ENCODE assay signal across 28 cellular contexts in the genomic region with DNA sequence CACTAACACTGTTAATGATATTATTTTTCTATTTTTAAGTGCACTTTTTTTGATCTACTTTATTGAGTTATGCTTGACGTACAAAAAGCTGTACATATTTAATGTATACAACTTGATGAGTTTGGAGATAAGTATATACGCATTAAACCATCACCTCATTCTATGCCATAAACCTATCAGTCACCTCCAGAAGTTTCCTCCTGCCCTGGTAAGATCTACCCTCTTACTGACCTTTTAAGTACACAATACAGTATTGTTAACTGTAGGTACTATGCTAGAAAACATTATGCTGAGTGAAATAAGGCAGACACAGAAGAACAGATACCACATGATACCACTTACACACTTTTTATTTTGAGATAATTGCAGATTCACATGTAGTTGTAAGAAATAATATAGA.
"Had no signal": no experiment of that assay in that cellular context is flagged by ENCODE, and none has a peak within 500 bp of the region (broad histone marks: within the 10 kb centered on the region; RNA-seq: fewer than 3 reads in every experiment).

No MANE protein-coding gene starts in this region.

- H3K4me3 ChIP-seq: adrenal gland, breast epithelium had no signal

- H3K27me3 ChIP-seq: adrenal gland, breast epithelium had no signal

- H3K4me2 ChIP-seq: SK-N-SH had no signal

- H3K4me1 ChIP-seq: adrenal gland, breast epithelium had no signal

- H3K9me3 ChIP-seq: adrenal gland, breast epithelium, SK-N-SH had no signal

- H3K36me3 ChIP-seq: adrenal gland, breast epithelium had no signal

- ATAC-seq: Panc1, Right ventricle myocardium inferior had no signal

- DNase-seq: activated B cell treated with CpG ODN at 0.5 μM for 24 hours; activated CD4-positive, alpha-beta memory T cell treated with anti-CD3 and anti-CD28 coated beads, Interleukin-2, amount 10 ng/mL, durations not matched to agents 7 days and 5 days; activated CD4-positive, alpha-beta T cell treated with anti-CD3 and anti-CD28 coated beads for 1 hour; activated CD4-positive, alpha-beta T cell treated with anti-CD3 and anti-CD28 coated beads, Interleukin-2, amount 10 ng/mL, durations not matched to agents 24 days and 14 days; activated naive CD4-positive, alpha-beta T cell treated with anti-CD3 and anti-CD28 coated beads, Interleukin-2, amount 50 U/mL, for 16 hours; activated naive CD8-positive, alpha-beta T cell treated with anti-CD3 and anti-CD28 coated beads, Interleukin-2, amount 10 ng/mL, durations not matched to agents 7 days and 5 days; activated T-cell treated with anti-CD3 and anti-CD28 coated beads for 4 hours; adrenal gland; aorta; caudate nucleus; KBM-7; NCI-H1092 treated with DMSO at 0.1 percent for 48 hours; NCI-H1417 treated with DMSO at 0.1 percent for 48 hours; NCI-H1694; NCI-H2029; NCI-H2107; NCI-H2171 treated with DMSO at 0.1 percent for 48 hours; NCI-H345; NCI-H510A; NCI-H69; NK-92 treated with Interleukin-12 subunit alpha and Interleukin-12 subunit beta, amount 100 ng/mL, for 24 hours; OCI-M1; RPMI8226; SK-N-SH; T-helper 1 cell had no signal

- H3K27ac ChIP-seq: adrenal gland, breast epithelium had no signal
